Comparison of ENCODE assay signal across 22 cellular contexts in the genomic region with DNA sequence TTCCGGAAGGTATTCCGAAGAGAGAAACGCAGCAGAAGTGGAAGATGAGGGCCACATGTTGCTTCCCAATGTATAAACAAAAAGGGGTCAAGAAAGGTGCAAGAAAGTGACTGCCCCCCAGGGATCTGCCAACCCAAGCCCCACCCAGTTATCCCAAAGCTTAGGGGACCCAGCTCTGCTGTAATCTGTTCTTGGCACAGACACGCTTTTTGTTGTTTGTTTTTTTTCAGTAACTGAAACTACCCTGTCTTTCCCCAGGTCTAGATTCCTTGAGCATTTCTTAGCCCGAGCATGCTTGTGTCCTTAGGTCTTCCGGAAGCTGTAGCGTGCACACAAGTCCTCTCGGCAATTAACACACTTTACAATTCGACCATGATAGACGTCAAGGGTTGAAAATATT. TPM values are rescaled to one million over a fixed set of nuclear protein-coding genes. Genes with fewer than 3 reads are reported as not detected.
DNase-seq lines count a peak whose midpoint lies in the region; ATAC-seq and TF ChIP-seq lines count a peak whose summit lies in the region.
"Had no signal": no experiment of that assay in that cellular context is flagged by ENCODE, and none has a peak within 500 bp of the region (broad histone marks: within the 10 kb centered on the region; RNA-seq: fewer than 3 reads in every experiment).

No MANE protein-coding gene starts in this region.

- H4K20me1 ChIP-seq in fibroblast of lung (ENCODE audit: control insufficient read depth, extremely low read depth, insufficient read depth, low read length): no peaks in the 10 kb centered on the region
- H4K20me1 ChIP-seq: BLaER1 had no signal

- POLR2A ChIA-PET in HEK293T (lab: Yijun Ruan, JAX): interaction anchor here (0.5 to 1.0 kb wide), 2 partner anchors 10 to 127 kb away, joined by 3 read pairs; no protein-coding TSS in a partner anchor

- H3K4me3 ChIP-seq in fibroblast of lung (replicated peaks in 1 of 4; ENCODE audit: control extremely low read depth in 1 of 4, insufficient read depth in 1 of 4, low read depth in 3 of 4, low read length in 4 of 4): no peak overlapping the region
- no peak overlapping the region for H3K4me3 ChIP-seq in subcutaneous abdominal adipose tissue (ENCODE audit: low read depth in 1 of 5, low read length in 5 of 5)
- H3K4me3 ChIP-seq in heart right ventricle: no peak overlapping the region
- H3K4me3 ChIP-seq: BLaER1, K562, PC-9 had no signal

- H3K27ac ChIP-seq in fibroblast of lung (ENCODE audit: insufficient read depth, low read length): no peak overlapping the region
- peak overlapping the region; percentile 12 for H3K27ac ChIP-seq in subcutaneous abdominal adipose tissue (ENCODE audit: low read depth, low read length)
- H3K27ac ChIP-seq in heart right ventricle: no peak overlapping the region
- H3K27ac ChIP-seq: BLaER1, PC-9, RWPE1 had no signal

- H3K9ac ChIP-seq in fibroblast of lung (ENCODE audit: insufficient read depth, low read length): no peak overlapping the region
- no peak overlapping the region for H3K9ac ChIP-seq in subcutaneous abdominal adipose tissue (ENCODE audit: low read length in 5 of 5)
- H3K9ac ChIP-seq: BLaER1 had no signal

- WGBS in heart right ventricle, 2 donors: 70 to 73% methylated on average over 10 of the region's 10 CpGs

- H3K4me1 ChIP-seq in fibroblast of lung (ENCODE audit: control insufficient read depth, extremely low read depth, insufficient read depth, low read length) (no peaks in the 10 kb centered on the region), subcutaneous abdominal adipose tissue (ENCODE audit: control insufficient read depth in 5 of 5, insufficient read depth in 5 of 5, low read length in 5 of 5) (peaks cover 0 to 12% (median 4%) of the 10 kb centered on the region in 5 donors), heart right ventricle (peaks cover 0 to 7% (median 0%) of the 10 kb centered on the region in 9 donors)
- H3K4me1 ChIP-seq: BLaER1 had no signal

- H3K27me3 ChIP-seq in fibroblast of lung (ENCODE audit: control insufficient read depth, insufficient read depth, low read length): no peaks in the 10 kb centered on the region
- no peaks in the 10 kb centered on the region for H3K27me3 ChIP-seq in subcutaneous abdominal adipose tissue (ENCODE audit: control insufficient read depth in 5 of 5, insufficient read depth in 4 of 5, low read length in 5 of 5)
- no peaks in the 10 kb centered on the region for H3K27me3 ChIP-seq in heart right ventricle
- H3K27me3 ChIP-seq: BLaER1 had no signal

- peak overlapping the region in 1 of 3 experiments; percentile 34 for H3K4me3 Mint-ChIP-seq in nephron
- H3K4me3 Mint-ChIP-seq: CD4-positive, CD25-positive, alpha-beta regulatory T cell had no signal

- in situ Hi-C loops in GM13977 (cut with MboI; ENCODE audit: low pct_unique_long_range_greater_than_20kb, low sequenced_read_pairs, unreplicated experiment): no loop called here

- no peak overlapping the region for H2AFZ ChIP-seq in fibroblast of lung (ENCODE audit: low read length)
- H2AFZ ChIP-seq: PC-9 had no signal

- intact Hi-C loops in heart right ventricle (cut with DNase I): loop anchor here in 2 of 10 donors (10.0 kb wide), 3 partner anchors 86 to 146 kb away; no protein-coding TSS in a partner anchor

- H3K9me3 ChIP-seq in fibroblast of lung (ENCODE audit: control insufficient read depth, insufficient read depth, low read depth, low read length) (no peaks in the 10 kb centered on the region), subcutaneous abdominal adipose tissue (ENCODE audit: control insufficient read depth in 5 of 5, low read length in 5 of 5) (no peaks in the 10 kb centered on the region), heart right ventricle (peaks cover 0 to 3% (median 0%) of the 10 kb centered on the region in 11 donors)

- H3K4me2 ChIP-seq in fibroblast of lung (ENCODE audit: extremely low read depth, insufficient read depth, low read length): peak overlapping the region; percentile 5
- H3K4me2 ChIP-seq: BLaER1, PC-9 had no signal

- no peak for TF ChIP-seq CTCF in fibroblast of lung (conservative IDR thresholded peaks at IDR 0.05 in 1 of 2, IDR thresholded peaks at IDR 0.05 in 1 of 2; ENCODE audit: low read depth in 1 of 2, low read length in 2 of 2)
- no peak for TF ChIP-seq CTCF in nephron (IDR thresholded peaks at IDR 0.05; ENCODE audit: unreplicated experiment in 3 of 3)
- TF ChIP-seq CTCF in heart right ventricle (IDR thresholded peaks at IDR 0.05): no peak
- TF ChIP-seq CTCF in GM13977 (IDR thresholded peaks at IDR 0.05; ENCODE audit: extremely low read depth, insufficient read depth, missing control alignments): no peak

- no peaks in the 10 kb centered on the region for H3K9me3 Mint-ChIP-seq in nephron

- H3K27ac Mint-ChIP-seq in nephron: peak overlapping the region in 2 of 3 experiments; percentile 18 to 83
- H3K27ac Mint-ChIP-seq: CD4-positive, CD25-positive, alpha-beta regulatory T cell had no signal

- H3K36me3 ChIP-seq in fibroblast of lung (ENCODE audit: control insufficient read depth, insufficient read depth, low read length) (no peaks in the 10 kb centered on the region), subcutaneous abdominal adipose tissue (ENCODE audit: control insufficient read depth in 5 of 5, insufficient read depth in 5 of 5, low read length in 5 of 5) (no peaks in the 10 kb centered on the region), heart right ventricle (no peaks in the 10 kb centered on the region)
- H3K36me3 ChIP-seq: BLaER1 had no signal

- DNase-seq in HEK293T (ENCODE audit: extremely low spot score) (no peak), fibroblast of lung (ENCODE audit: low read depth in 2 of 2) (no peak), heart right ventricle (no peak), A172 (ENCODE audit: low spot score) (no peak), GM13977 (ENCODE audit: low spot score) (no peak)
- DNase-seq: CD4-positive, CD25-positive, alpha-beta regulatory T cell; GOT3; Kasumi-1; MV-4-11; NCI-H1105; NCI-H2029 treated with DMSO at 0.1 percent for 48 hours; NCI-H2227 treated with DMSO at 0.1 percent for 48 hours; PC-9; SHP77 treated with DMSO at 0.1 percent for 48 hours had no signal

- no peaks in the 10 kb centered on the region for H3K4me1 Mint-ChIP-seq in nephron
- H3K4me1 Mint-ChIP-seq: CD4-positive, CD25-positive, alpha-beta regulatory T cell had no signal

- no peaks in the 10 kb centered on the region for H3K36me3 Mint-ChIP-seq in nephron (ENCODE audit: low read depth)
- H3K36me3 Mint-ChIP-seq: CD4-positive, CD25-positive, alpha-beta regulatory T cell had no signal

- H3K27me3 Mint-ChIP-seq in nephron (ENCODE audit: low read depth): peaks cover 26% of the 10 kb centered on the region

- ATAC-seq in heart right ventricle (no peak), HG02623 (IDR thresholded peaks at IDR 0.05; ENCODE audit: unreplicated experiment) (no peak)
- ATAC-seq: HCT116, HepG2, K562 had no signal

- H3K79me2 ChIP-seq in fibroblast of lung (ENCODE audit: control insufficient read depth, insufficient read depth, low read length): no peaks in the 10 kb centered on the region

- CTCF ChIA-PET in HEK293T (lab: Yijun Ruan, JAX): no interaction called here

TF ChIP-seq in HEK293T, 16 proteins besides CTCF, POLR2A, EP300 and RAD21:
- TF ChIP-seq CTBP1 (IDR thresholded peaks at IDR 0.05; ENCODE audit: borderline replicate concordance): no peak
- TF ChIP-seq L3MBTL2 (conservative IDR thresholded peaks at IDR 0.05): peak; percentile 54; the same call in 1 of the 2 replicates

RNA-seq across cellular contexts. Expression of gene PPARG, which starts 8.5 kb away (rescaled TPM):
- 14.9 and 42.8 TPM in 2 replicates for total RNA-seq in fibroblast of lung
- polyA plus RNA-seq in fibroblast of lung: 32.8 and 37.2 TPM in 2 replicates
- polyA plus RNA-seq in fibroblast of lung (2012): 25.0 and 25.7 TPM in 2 replicates
- 8.7 and 24.8 TPM in 2 replicates for polyA minus RNA-seq in fibroblast of lung (ENCODE audit: low replicate concordance)
- 10 to 100 TPM; 12.4 to 31.5 (median 16.7) TPM for total RNA-seq in heart right ventricle
- polyA plus RNA-seq in heart right ventricle: 10 to 100 TPM; 10.8 to 15.1 TPM
- total RNA-seq in A172 (2014; rRNA removed; shearing (Covaris generic)): 11.9 and 13.2 TPM in 2 replicates
- total RNA-seq: K562 had no signal
- polyA plus RNA-seq: K562 had no signal
